In the genomic region with DNA sequence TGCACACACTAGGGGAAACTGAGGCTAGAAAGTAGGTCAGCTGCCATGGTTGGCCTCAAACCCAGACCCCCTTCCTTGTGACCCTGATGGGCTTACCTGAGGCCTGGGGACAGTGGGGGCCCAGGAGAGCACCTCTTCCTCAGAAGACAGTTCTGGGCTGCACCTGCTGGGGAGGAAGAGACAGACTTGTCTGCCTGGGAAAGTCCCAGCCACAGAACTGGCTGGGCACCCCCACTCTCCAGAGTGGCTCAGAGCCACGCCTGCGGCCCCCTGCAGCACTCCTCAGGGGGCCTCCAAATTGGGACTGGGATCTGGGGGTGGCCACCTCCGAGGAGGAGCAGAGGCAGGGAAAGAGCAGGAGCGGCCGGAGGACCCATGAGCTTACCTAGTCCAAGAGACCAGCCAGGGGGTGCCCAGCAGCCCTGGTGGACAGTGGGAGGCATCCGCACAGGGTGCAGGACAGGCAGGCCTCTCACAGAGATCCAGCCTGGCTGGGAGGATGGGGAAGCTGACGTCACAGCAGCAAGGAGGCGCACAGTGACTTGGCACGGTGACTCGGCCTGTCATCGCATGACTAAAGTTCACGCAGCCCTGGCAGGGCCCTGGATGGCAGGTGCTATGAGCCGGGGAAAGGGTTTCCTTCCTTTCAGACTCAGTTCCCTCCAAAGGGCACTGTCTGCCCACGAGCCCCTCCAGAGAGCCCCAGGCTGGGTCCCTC, we compare ENCODE assay signal across 7 cellular contexts.
DNase-seq lines count a peak whose midpoint lies in the region; ATAC-seq, FAIRE-seq and TF ChIP-seq lines count a peak whose summit lies in the region.
"Not testable (repeated sequence)": the region's sequence is repeated elsewhere in the genome, so short reads cannot be mapped to it uniquely, and the experiment has no call there.

No MANE protein-coding gene starts in this region.

- not testable (repeated sequence) for TF ChIP-seq POLR2A in A549 (IDR thresholded peaks at IDR 0.05; ENCODE audit: low read length)

- ATAC-seq in A549, result peak; percentile 73 to 74
- ATAC-seq in activated CD4-positive, alpha-beta T cell treated with anti-CD3 and anti-CD28 coated beads for 36 hours, result peak; percentile 44
- ATAC-seq in left colon, result peak; percentile 44
- ATAC-seq in mucosa of descending colon, result peak; percentile 50
- peak; percentile 26 for ATAC-seq in stimulated activated effector memory CD8-positive, alpha-beta T cell treated with anti-CD3 and anti-CD28 coated beads, Interleukin-12 subunit alpha, Interleukin-12 subunit beta, amount 100 ng/mL, for 72 hours

- H3K4me3 Mint-ChIP-seq in activated CD4-positive, alpha-beta T cell treated with anti-CD3 and anti-CD28 coated beads for 36 hours; activated naive CD4-positive, alpha-beta T cell treated with anti-CD3 and anti-CD28 coated beads for 36 hours; stimulated activated effector memory CD8-positive, alpha-beta T cell treated with anti-CD3 and anti-CD28 coated beads, Interleukin-12 subunit alpha, Interleukin-12 subunit beta, amount 100 ng/mL, for 72 hours: not testable (repeated sequence)

- H3F3A ChIP-seq in MM.1S (ENCODE audit: insufficient read depth, low read length), result not testable (repeated sequence)

- POLR2A ChIA-PET in A549 (lab: Yijun Ruan, JAX); activated CD4-positive, alpha-beta T cell treated with anti-CD3 and anti-CD28 coated beads for 36 hours (lab: Charles Lee): not testable (repeated sequence)

- DNase-seq in A549 (ENCODE audit: low read depth in 1 of 2, low spot score in 1 of 2), result peak in 1 of 2 experiments; percentile 21
- DNase-seq in MM.1S, result peak; percentile 23
- peak; percentile 8 for DNase-seq in activated CD4-positive, alpha-beta T cell treated with anti-CD3 and anti-CD28 coated beads for 36 hours
- peak; percentile 9 for DNase-seq in activated naive CD4-positive, alpha-beta T cell treated with anti-CD3 and anti-CD28 coated beads for 36 hours
- not testable (repeated sequence) for DNase-seq in left colon; mucosa of descending colon; stimulated activated effector memory CD8-positive, alpha-beta T cell treated with anti-CD3 and anti-CD28 coated beads, Interleukin-12 subunit alpha, Interleukin-12 subunit beta, amount 100 ng/mL, for 72 hours (ENCODE audit: low spot score in 2 of 2)

- not testable (repeated sequence) for TF ChIP-seq RAD21 in A549 (conservative IDR thresholded peaks at IDR 0.05 in 1 of 2, IDR thresholded peaks at IDR 0.05 in 1 of 2)

- FAIRE-seq in A549 (lab: Jason Lieb, UNC), result not testable (repeated sequence)

- H3K27me3 ChIP-seq in MM.1S (replicated peaks; ENCODE audit: insufficient read depth, low read length), result not testable (repeated sequence)

- TF ChIP-seq EP300 in A549 (IDR thresholded peaks at IDR 0.05), result not testable (repeated sequence)

- H3K79me2 ChIP-seq in MM.1S (ENCODE audit: low read length), result not testable (repeated sequence)

- H3K27ac ChIP-seq in A549, result peak overlapping the region; percentile 33 to 70; a peak in 2 of 6 replicates
- H3K27ac ChIP-seq in MM.1S (ENCODE audit: low read length), result not testable (repeated sequence)

- H4K20me1 ChIP-seq in MM.1S (ENCODE audit: insufficient read depth, low read length), result not testable (repeated sequence)

- not testable (repeated sequence) for H3K27ac Mint-ChIP-seq in activated CD4-positive, alpha-beta T cell treated with anti-CD3 and anti-CD28 coated beads for 36 hours; activated naive CD4-positive, alpha-beta T cell treated with anti-CD3 and anti-CD28 coated beads for 36 hours; stimulated activated effector memory CD8-positive, alpha-beta T cell treated with anti-CD3 and anti-CD28 coated beads, Interleukin-12 subunit alpha, Interleukin-12 subunit beta, amount 100 ng/mL, for 72 hours

- intact Hi-C loops in activated CD4-positive, alpha-beta T cell treated with anti-CD3 and anti-CD28 coated beads for 36 hours (cut with DNase I, micrococcal nuclease); activated naive CD4-positive, alpha-beta T cell treated with anti-CD3 and anti-CD28 coated beads for 36 hours (cut with micrococcal nuclease); left colon (cut with DNase I, micrococcal nuclease); mucosa of descending colon (cut with DNase I, micrococcal nuclease): not testable (repeated sequence)

- not testable (repeated sequence) for H3K36me3 Mint-ChIP-seq in activated CD4-positive, alpha-beta T cell treated with anti-CD3 and anti-CD28 coated beads for 36 hours (ENCODE audit: low read depth); activated naive CD4-positive, alpha-beta T cell treated with anti-CD3 and anti-CD28 coated beads for 36 hours (ENCODE audit: low read depth); stimulated activated effector memory CD8-positive, alpha-beta T cell treated with anti-CD3 and anti-CD28 coated beads, Interleukin-12 subunit alpha, Interleukin-12 subunit beta, amount 100 ng/mL, for 72 hours

- not testable (repeated sequence) for H3K9me2 ChIP-seq in MM.1S (replicated peaks; ENCODE audit: insufficient read depth, low read length)

- not testable (repeated sequence) for H3K9me3 Mint-ChIP-seq in activated CD4-positive, alpha-beta T cell treated with anti-CD3 and anti-CD28 coated beads for 36 hours (ENCODE audit: low read depth); activated naive CD4-positive, alpha-beta T cell treated with anti-CD3 and anti-CD28 coated beads for 36 hours; stimulated activated effector memory CD8-positive, alpha-beta T cell treated with anti-CD3 and anti-CD28 coated beads, Interleukin-12 subunit alpha, Interleukin-12 subunit beta, amount 100 ng/mL, for 72 hours

- H3K9ac ChIP-seq in MM.1S (ENCODE audit: low read length), result not testable (repeated sequence)

- H3K4me1 Mint-ChIP-seq in activated CD4-positive, alpha-beta T cell treated with anti-CD3 and anti-CD28 coated beads for 36 hours; activated naive CD4-positive, alpha-beta T cell treated with anti-CD3 and anti-CD28 coated beads for 36 hours (ENCODE audit: low read depth); stimulated activated effector memory CD8-positive, alpha-beta T cell treated with anti-CD3 and anti-CD28 coated beads, Interleukin-12 subunit alpha, Interleukin-12 subunit beta, amount 100 ng/mL, for 72 hours: not testable (repeated sequence)

- not testable (repeated sequence) for H3K27me3 Mint-ChIP-seq in activated CD4-positive, alpha-beta T cell treated with anti-CD3 and anti-CD28 coated beads for 36 hours; activated naive CD4-positive, alpha-beta T cell treated with anti-CD3 and anti-CD28 coated beads for 36 hours (ENCODE audit: low read depth)

- H3K4me3 ChIP-seq in A549; MM.1S (ENCODE audit: low read length); mucosa of descending colon: not testable (repeated sequence)

- not testable (repeated sequence) for H2AFZ ChIP-seq in MM.1S (ENCODE audit: low read length)

- not testable (repeated sequence) for H3K36me3 ChIP-seq in MM.1S (replicated peaks; ENCODE audit: insufficient read depth, low read length); mucosa of descending colon (ENCODE audit: low read depth)

- peak overlapping the region; percentile 26; the same call in 2 of the 3 replicates for H3K4me2 ChIP-seq in A549
- H3K4me2 ChIP-seq in MM.1S (ENCODE audit: low read depth, low read length), result not testable (repeated sequence)

- H3K9me3 ChIP-seq in A549; MM.1S (replicated peaks; ENCODE audit: insufficient read depth, low read length); mucosa of descending colon: not testable (repeated sequence)

- 15% methylated on average over 5 of the region's 14 CpGs for WGBS in A549 (ENCODE audit: missing lambda C conversion rate)

- CTCF ChIA-PET in A549 (lab: Yijun Ruan, JAX); activated CD4-positive, alpha-beta T cell treated with anti-CD3 and anti-CD28 coated beads for 36 hours (lab: Charles Lee); activated naive CD4-positive, alpha-beta T cell treated with anti-CD3 and anti-CD28 coated beads for 36 hours (lab: Charles Lee): not testable (repeated sequence)

- not testable (repeated sequence) for H3K4me1 ChIP-seq in A549; MM.1S (ENCODE audit: low read length); mucosa of descending colon (ENCODE audit: low read depth)

- TF ChIP-seq CTCF in A549 (IDR thresholded peaks at IDR 0.05); MM.1S (IDR thresholded peaks at IDR 0.05; ENCODE audit: low read length); mucosa of descending colon (IDR thresholded peaks at IDR 0.05): not testable (repeated sequence)
